Comparison of ENCODE assay signal across 8 cellular contexts in genomic region chr21:32826317-32827167, GRCh38. TPM values are rescaled to one million over a fixed set of nuclear protein-coding genes. Genes with fewer than 3 reads are reported as not detected.
A peak's percentile ranks its signal among the peaks of the same experiment; 100 is the strongest.
DNase-seq lines count a peak whose midpoint lies in the region; ATAC-seq lines count a peak whose summit lies in the region.

No MANE protein-coding gene starts in this region.

- no peaks in the 10 kb centered on the region for H3K4me1 ChIP-seq in CD4-positive, CD25-positive, alpha-beta regulatory T cell (ENCODE audit: control insufficient read depth, insufficient read depth, low read length, poor library complexity, severe bottlenecking)

- H3K27ac ChIP-seq in CD4-positive, CD25-positive, alpha-beta regulatory T cell (ENCODE audit: insufficient read depth, low read length, poor library complexity, severe bottlenecking) = no peak overlapping the region

- H3K4me3 ChIP-seq in CD4-positive, CD25-positive, alpha-beta regulatory T cell (ENCODE audit: low read depth, low read length) = no peak overlapping the region

- DNase-seq in CD4-positive, CD25-positive, alpha-beta regulatory T cell = peak; percentile 15 to 70 (median 36)
- DNase-seq in NCI-H1417 (lab: John Stamatoyannopoulos, UW) (peak; percentile 25 to 82 (median 52)), T-helper 17 cell (no peak), ecto neural progenitor cell (ENCODE audit: low spot score) (peak; percentile 51), medulla oblongata (ENCODE audit: extremely low spot score) (peak; percentile 86), ureter (ENCODE audit: low spot score) (peak; percentile 59)

- peaks cover 3% of the 10 kb centered on the region for H3K27me3 ChIP-seq in CD4-positive, CD25-positive, alpha-beta regulatory T cell (ENCODE audit: control insufficient read depth, insufficient read depth, low read length)

- H3K27me3 Mint-ChIP-seq in CD4-positive, CD25-positive, alpha-beta regulatory T cell = peaks cover 6% of the 10 kb centered on the region
- H3K27me3 Mint-ChIP-seq in T-helper 17 cell = peaks cover 5% of the 10 kb centered on the region

- ATAC-seq in CD4-positive, CD25-positive, alpha-beta regulatory T cell (ENCODE audit: low read depth in 2 of 2) = peak; percentile 61 to 71
- ATAC-seq in GM18867 (IDR thresholded peaks at IDR 0.05; ENCODE audit: unreplicated experiment) (peak; percentile 51), T-helper 17 cell (peak; percentile 74), GM21526 (IDR thresholded peaks at IDR 0.05; ENCODE audit: low FRiP score, unreplicated experiment) (no peak)

- H3K9me3 ChIP-seq in CD4-positive, CD25-positive, alpha-beta regulatory T cell (ENCODE audit: control insufficient read depth in 2 of 2, low read length in 2 of 2) = peaks cover 0 to 5% of the 10 kb centered on the region in 2 experiments
- no peaks in the 10 kb centered on the region for H3K9me3 ChIP-seq in T-helper 17 cell (ENCODE audit: control insufficient read depth, low read length, poor library complexity, severe bottlenecking)

- no peaks in the 10 kb centered on the region for H3K36me3 Mint-ChIP-seq in CD4-positive, CD25-positive, alpha-beta regulatory T cell
- no peaks in the 10 kb centered on the region for H3K36me3 Mint-ChIP-seq in T-helper 17 cell (ENCODE audit: low read depth)

- peaks cover 0 to 2% (median 0%) of the 10 kb centered on the region in 7 donors for H3K9me3 Mint-ChIP-seq in CD4-positive, CD25-positive, alpha-beta regulatory T cell

- no peak overlapping the region for H3K27ac Mint-ChIP-seq in CD4-positive, CD25-positive, alpha-beta regulatory T cell
- H3K27ac Mint-ChIP-seq in T-helper 17 cell = no peak overlapping the region

- peaks cover 0 to 4% (median 0%) of the 10 kb centered on the region in 4 donors for H3K4me1 Mint-ChIP-seq in CD4-positive, CD25-positive, alpha-beta regulatory T cell
- H3K4me1 Mint-ChIP-seq in T-helper 17 cell = no peaks in the 10 kb centered on the region

- no peaks in the 10 kb centered on the region for H3K36me3 ChIP-seq in CD4-positive, CD25-positive, alpha-beta regulatory T cell (ENCODE audit: control insufficient read depth, insufficient read depth, low read length)

- no peak overlapping the region for H3K4me3 Mint-ChIP-seq in CD4-positive, CD25-positive, alpha-beta regulatory T cell
- no peak overlapping the region for H3K4me3 Mint-ChIP-seq in T-helper 17 cell

RNA-seq across cellular contexts. Expression of gene PAXBP1, which starts 55.0 kb away (rescaled TPM):
- total RNA-seq in CD4-positive, CD25-positive, alpha-beta regulatory T cell = 59.7 TPM
- polyA plus RNA-seq in CD4-positive, CD25-positive, alpha-beta regulatory T cell = 10 to 100 TPM in 2 of 4 donors, 1 to 10 TPM in 2; 6.1 to 11.2 (median 9.2) TPM
- 10 to 100 TPM; 53.8 to 61.8 TPM for total RNA-seq in T-helper 17 cell
- total RNA-seq in ureter = 55.2 TPM

Comparison
In these comparisons a context has a peak if more than half of its experiments do, and no peak if none do; other contexts are left out.
1. DNase-seq: peak in CD4-positive, CD25-positive, alpha-beta regulatory T cell (3 of 3), NCI-H1417 (3 of 3), ecto neural progenitor cell (single experiment), medulla oblongata (single experiment) and ureter (single experiment); none in T-helper 17 cell (0 of 3).